Comparison of ENCODE assay signal across 11 cellular contexts in the genomic region with DNA sequence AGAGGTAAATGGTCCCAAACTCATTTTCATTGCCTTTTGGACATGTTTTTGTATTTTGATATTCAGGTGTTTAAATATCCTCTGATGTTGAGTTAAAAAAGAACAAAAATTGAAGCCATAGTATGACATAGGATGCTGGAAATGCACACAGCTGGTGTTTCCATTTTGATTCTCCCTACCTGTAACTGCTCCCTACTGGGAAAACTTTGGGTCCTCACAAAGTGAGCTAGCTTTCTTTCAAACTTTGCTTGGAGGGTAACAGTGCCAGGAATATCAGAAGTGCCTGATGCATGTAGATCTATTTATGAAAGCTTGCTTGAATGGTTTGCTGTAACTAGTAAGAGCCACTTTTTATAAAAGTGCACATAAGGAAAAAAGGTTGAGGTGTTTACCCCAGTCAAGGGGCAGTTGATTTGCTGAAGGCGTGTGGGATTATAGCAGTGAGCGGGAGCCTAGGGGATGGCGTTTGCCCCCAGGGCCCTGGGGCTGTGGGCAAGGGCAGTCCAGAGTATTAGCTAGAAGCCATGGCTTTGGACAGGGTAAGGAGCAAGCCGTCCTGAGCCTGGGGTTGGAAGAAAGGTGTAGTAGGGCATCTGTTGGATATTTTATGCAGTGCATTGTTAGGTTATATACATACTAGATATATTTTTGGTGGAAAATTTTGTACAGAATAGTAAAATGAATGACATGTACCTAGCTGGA. TPM values are rescaled to one million over a fixed set of nuclear protein-coding genes. Genes with fewer than 3 reads are reported as not detected.
DNase-seq lines count a peak whose midpoint lies in the region; ATAC-seq and TF ChIP-seq lines count a peak whose summit lies in the region.
"Had no signal": no experiment of that assay in that cellular context is flagged by ENCODE, and none has a peak within 500 bp of the region (broad histone marks: within the 10 kb centered on the region; RNA-seq: fewer than 3 reads in every experiment).

No MANE protein-coding gene starts in this region.

- no peak for ATAC-seq in foreskin keratinocyte

- peak overlapping the region; percentile 8 for H3K27ac ChIP-seq in colonic mucosa
- no peak overlapping the region for H3K27ac ChIP-seq in foreskin keratinocyte

- TF ChIP-seq CTCF in colonic mucosa (IDR thresholded peaks at IDR 0.05) (no peak), foreskin keratinocyte (conservative IDR thresholded peaks at IDR 0.05) (no peak)

- intact Hi-C loops in colonic mucosa (cut with DNase I), result no loop called here
- intact Hi-C loops in posterior vena cava (cut with DNase I), result no loop called here

- H3K4me3 ChIP-seq in NT2/D1 (ENCODE audit: insufficient read length, low read depth) (no peak overlapping the region), colonic mucosa (no peak overlapping the region)

- H3K4me1 Mint-ChIP-seq in T-helper 2 cell treated with Interferon-gamma antibody and Interleukin-4, amounts not matched to agents 5 μg/mL and 100 μg/mL, for 36 hours (ENCODE audit: low read depth), result peaks cover 69% of the 10 kb centered on the region

- H3K9me3 Mint-ChIP-seq in T-helper 2 cell treated with Interferon-gamma antibody and Interleukin-4, amounts not matched to agents 5 μg/mL and 100 μg/mL, for 36 hours, result no peaks in the 10 kb centered on the region

- DNase-seq in T-helper 2 cell treated with Interferon-gamma antibody and Interleukin-4, amounts not matched to agents 5 μg/mL and 100 μg/mL, for 36 hours (ENCODE audit: low spot score), result no peak
- no peak for DNase-seq in T-helper 2 cell
- no peak for DNase-seq in NT2/D1 (ENCODE audit: low read depth, low spot score)
- DNase-seq in colonic mucosa, result no peak
- peak; percentile 36 for DNase-seq in posterior vena cava (ENCODE audit: low spot score)
- no peak for DNase-seq in foreskin keratinocyte
- no peak for DNase-seq in SIG-M5 treated with dmso at 0.1 percent for 504 hours (lab: John Stamatoyannopoulos, UW; ENCODE audit: unreplicated experiment)
- no peak for DNase-seq in stimulated activated CD8-positive, alpha-beta memory T cell treated with anti-CD3 and anti-CD28 coated beads, Interleukin-4, amount 100 ng/mL, for 48 hours
- DNase-seq: KBM-7 had no signal

- H3K27me3 ChIP-seq in NT2/D1 (ENCODE audit: insufficient read depth, insufficient read length) (no peaks in the 10 kb centered on the region), colonic mucosa (no peaks in the 10 kb centered on the region), foreskin keratinocyte (no peaks in the 10 kb centered on the region)

- peaks cover 25% of the 10 kb centered on the region for H3K4me1 ChIP-seq in NT2/D1 (ENCODE audit: insufficient read depth, insufficient read length)
- H3K4me1 ChIP-seq in colonic mucosa, result peaks cover 36% of the 10 kb centered on the region
- peaks cover 12% of the 10 kb centered on the region for H3K4me1 ChIP-seq in foreskin keratinocyte

- H3K9me3 ChIP-seq in NT2/D1 (ENCODE audit: insufficient read depth, low read length) (no peaks in the 10 kb centered on the region), colonic mucosa (no peaks in the 10 kb centered on the region)

- H3K36me3 Mint-ChIP-seq in T-helper 2 cell treated with Interferon-gamma antibody and Interleukin-4, amounts not matched to agents 5 μg/mL and 100 μg/mL, for 36 hours (ENCODE audit: low read depth), result peaks cover 80% of the 10 kb centered on the region

- no peak overlapping the region for H3K27ac Mint-ChIP-seq in T-helper 2 cell treated with Interferon-gamma antibody and Interleukin-4, amounts not matched to agents 5 μg/mL and 100 μg/mL, for 36 hours

- H3K36me3 ChIP-seq in NT2/D1 (ENCODE audit: insufficient read depth, insufficient read length, low read length), result peaks cover 87% of the 10 kb centered on the region
- peaks cover 21% of the 10 kb centered on the region for H3K36me3 ChIP-seq in colonic mucosa

- no peaks in the 10 kb centered on the region for H3K27me3 Mint-ChIP-seq in T-helper 2 cell treated with Interferon-gamma antibody and Interleukin-4, amounts not matched to agents 5 μg/mL and 100 μg/mL, for 36 hours (ENCODE audit: low read depth)

- H3K4me3 Mint-ChIP-seq in T-helper 2 cell treated with Interferon-gamma antibody and Interleukin-4, amounts not matched to agents 5 μg/mL and 100 μg/mL, for 36 hours, result peak overlapping the region; percentile 27

- peak overlapping the region; percentile 36 for H3K9ac ChIP-seq in NT2/D1 (ENCODE audit: insufficient read length, low read depth)
- H3K9ac ChIP-seq in colonic mucosa (ENCODE audit: low read depth in 2 of 2, low read length in 2 of 2), result peak overlapping the region; percentile 6 to 62

RNA-seq across cellular contexts. Expression of a gene that starts 4.3 kb away (rescaled TPM):
- total RNA-seq in colonic mucosa (1,000 to 10,000 TPM; 1,149 to 1,300 TPM), posterior vena cava (1,000 to 10,000 TPM in 1 of 2 donors, 100 to 1,000 TPM in 1; 777 to 1,026 TPM), foreskin keratinocyte (1,345 and 1,415 TPM in 2 replicates)
- polyA plus RNA-seq in foreskin keratinocyte, result 2,319 and 2,496 TPM in 2 replicates

RNA-seq across cellular contexts. Expression of a gene that starts 13.8 kb away (rescaled TPM):
- total RNA-seq in colonic mucosa (10 to 100 TPM; 47.9 to 52.7 TPM), posterior vena cava (10 to 100 TPM; 17.3 to 24.5 TPM), foreskin keratinocyte (95.4 and 102 TPM in 2 replicates)
- 122 and 125 TPM in 2 replicates for polyA plus RNA-seq in foreskin keratinocyte

RNA-seq across cellular contexts. Expression of a gene that starts 15.5 kb away (rescaled TPM):
- total RNA-seq in colonic mucosa, result 100 to 1,000 TPM; 122 to 142 TPM
- 10 to 100 TPM; 29.0 to 38.6 TPM for total RNA-seq in posterior vena cava
- total RNA-seq in foreskin keratinocyte, result 71.4 and 86.0 TPM in 2 replicates
- polyA plus RNA-seq in foreskin keratinocyte, result 89.5 and 92.1 TPM in 2 replicates

RNA-seq across cellular contexts. Expression of a gene that starts 17.9 kb away (rescaled TPM):
- total RNA-seq in colonic mucosa (1 to 10 TPM in 1 of 2 donors, under 1 TPM in 1; 0.44 to 4.1 TPM), posterior vena cava (10 to 100 TPM; 14.6 to 25.5 TPM), foreskin keratinocyte (not detected in 2 replicates)
- polyA plus RNA-seq in foreskin keratinocyte, result 0.03 TPM in 1 of 2 replicates, not detected in the other
- total RNA-seq: A172, renal cortical epithelial cell had no signal

RNA-seq across cellular contexts. Expression of a gene that starts 32.0 kb away (rescaled TPM):
- 100 to 1,000 TPM in 1 of 2 donors, 10 to 100 TPM in 1; 80.9 to 165 TPM for total RNA-seq in colonic mucosa
- total RNA-seq in posterior vena cava, result 1 to 10 TPM; 1.1 to 1.4 TPM
- total RNA-seq in foreskin keratinocyte, result 7.2 and 13.2 TPM in 2 replicates
- 12.0 and 20.8 TPM in 2 replicates for polyA plus RNA-seq in foreskin keratinocyte
- total RNA-seq: A172 had no signal
